27 cellular contexts compared by ENCODE assay signal in genomic region chrX:150037041-150037440, GRCh38.
DNase-seq lines count a peak whose midpoint lies in the region; ATAC-seq, FAIRE-seq and TF ChIP-seq lines count a peak whose summit lies in the region.
"Had no signal": no experiment of that assay in that cellular context is flagged by ENCODE, and none has a peak within 500 bp of the region (broad histone marks: within the 10 kb centered on the region; RNA-seq: fewer than 3 reads in every experiment).

No MANE protein-coding gene starts in this region.

- H2BK15ac ChIP-seq in mesendoderm (replicated peaks; ENCODE audit: low read depth): no peak overlapping the region

- H3K56ac ChIP-seq in mesendoderm (ENCODE audit: low read length): no peak overlapping the region

- H3K4me3 ChIP-seq in right lobe of liver: no peak overlapping the region
- H3K4me3 ChIP-seq in mesendoderm (ENCODE audit: low read length): no peak overlapping the region
- H3K4me3 ChIP-seq: adrenal gland, esophagus squamous epithelium, HAP-1, lung, thoracic aorta had no signal

- no peak overlapping the region for H3K18ac ChIP-seq in mesendoderm (ENCODE audit: low read length)

- H2BK5ac ChIP-seq in mesendoderm (ENCODE audit: low read length): no peak overlapping the region

- no peak overlapping the region for H2AK5ac ChIP-seq in mesendoderm (ENCODE audit: low read length)

- H3K36me3 ChIP-seq in right lobe of liver (no peaks in the 10 kb centered on the region), mesendoderm (ENCODE audit: control insufficient read depth, insufficient read depth, low read length) (no peaks in the 10 kb centered on the region)
- H3K36me3 ChIP-seq: adrenal gland, esophagus squamous epithelium, HAP-1, thoracic aorta had no signal

- no peaks in the 10 kb centered on the region for H3K9me3 ChIP-seq in right lobe of liver
- H3K9me3 ChIP-seq: adrenal gland, esophagus squamous epithelium, HAP-1, thoracic aorta had no signal

- no peak for TF ChIP-seq CTCF in right lobe of liver (IDR thresholded peaks at IDR 0.05)

- peak overlapping the region in 1 of 3 donors; percentile 8 for H3K27ac ChIP-seq in right lobe of liver
- no peak overlapping the region for H3K27ac ChIP-seq in mesendoderm (ENCODE audit: low read depth, low read length)
- H3K27ac ChIP-seq: adrenal gland, esophagus squamous epithelium, thoracic aorta had no signal

- TF ChIP-seq POLR2A in right lobe of liver (IDR thresholded peaks at IDR 0.05) (no peak), GM12891 (IDR thresholded peaks at IDR 0.05; ENCODE audit: low read depth, low read length) (no peak)

- H3K79me1 ChIP-seq in mesendoderm (ENCODE audit: low read length): no peaks in the 10 kb centered on the region

- no peak overlapping the region for H4K5ac ChIP-seq in mesendoderm (ENCODE audit: low read length)

- FAIRE-seq in GM12891 (lab: Jason Lieb, UNC): no peak
- FAIRE-seq: colon had no signal

- no peaks in the 10 kb centered on the region for H3K79me2 ChIP-seq in mesendoderm (ENCODE audit: control insufficient read depth, insufficient read depth, low read length)

- no peak overlapping the region for H3K4me2 ChIP-seq in mesendoderm (ENCODE audit: low read length)

- no peak overlapping the region for H3K23ac ChIP-seq in mesendoderm (ENCODE audit: low read length)

- H3K4ac ChIP-seq in mesendoderm (ENCODE audit: low read depth, low read length): no peak overlapping the region

- WGBS in right lobe of liver (ENCODE audit: insufficient coverage, low coverage, low lambda C conversion rate, missing lambda C conversion rate): 9% methylated on average over 2 of the region's 2 CpGs
- no CpG with 5 or more reads among the region's 2 CpGs for WGBS in mesendoderm (ENCODE audit: extremely low coverage, insufficient coverage, low lambda C conversion rate)

- H4K8ac ChIP-seq in mesendoderm (ENCODE audit: low read depth, low read length): no peak overlapping the region

- intact Hi-C loops in right lobe of liver (cut with DNase I): no loop called here

- H3K4me1 ChIP-seq in right lobe of liver (peaks cover 0 to 19% (median 4%) of the 10 kb centered on the region in 4 donors), mesendoderm (ENCODE audit: control insufficient read depth, low read depth, low read length) (no peaks in the 10 kb centered on the region)
- H3K4me1 ChIP-seq: HAP-1 had no signal

- no peak overlapping the region for H3K9ac ChIP-seq in mesendoderm (ENCODE audit: low read length)

- ATAC-seq in right lobe of liver: peak; percentile 34 to 78 (median 62)
- ATAC-seq: activated T-cell treated with anti-CD3 and anti-CD28 coated beads, Interleukin-2, amount 50 U/mL, for 72 hours; CD8-positive, alpha-beta T cell; Panc1; sciatic nerve had no signal

- H3K27me3 ChIP-seq in right lobe of liver (no peaks in the 10 kb centered on the region), mesendoderm (ENCODE audit: insufficient read depth, low read length, poor library complexity) (no peaks in the 10 kb centered on the region)
- H3K27me3 ChIP-seq: adrenal gland, esophagus squamous epithelium had no signal

- H2BK120ac ChIP-seq in mesendoderm (ENCODE audit: low read depth, low read length): no peak overlapping the region

- DNase-seq in EL (peak; percentile 44), M059J (ENCODE audit: low read depth) (peak; percentile 77), dermis blood vessel endothelial cell (peak; percentile 20), right lobe of liver (no peak), mesendoderm (no peak), AG08396 (ENCODE audit: low spot score) (no peak), GM12891 (ENCODE audit: insufficient read length, low spot score) (no peak)
- DNase-seq: activated CD4-positive, alpha-beta T cell treated with anti-CD3 and anti-CD28 coated beads, Interleukin-2, amount 10 ng/mL, durations not matched to agents 24 days and 14 days; activated naive CD4-positive, alpha-beta T cell treated with Interleukin-2 at 50 U/mL for 16 hours; activated T-cell treated with anti-CD3 and anti-CD28 coated beads, Interleukin-2, amount 50 U/mL, for 72 hours; adrenal gland; AML-193; CD8-positive, alpha-beta T cell; effector memory CD4-positive, alpha-beta T cell; esophagus squamous epithelium; islet precursor cell; MM.1S; NCI-H1436 treated with DMSO at 0.1 percent for 48 hours; NCI-H524 treated with DMSO at 0.1 percent for 48 hours; NK-92 treated with Interleukin-12 subunit alpha and Interleukin-12 subunit beta, amount 100 ng/mL, for 24 hours; stimulated activated naive CD4-positive, alpha-beta T cell treated with Interleukin-2 at 50 U/mL for 16 hours had no signal

TF ChIP-seq in GM12891, 5 proteins besides CTCF, POLR2A, EP300 and RAD21:
- no peak for TF ChIP-seq POU2F2 (IDR thresholded peaks at IDR 0.05; ENCODE audit: low read depth, low read length)
- no peak for TF ChIP-seq POLR2AphosphoS5 (IDR thresholded peaks at IDR 0.05; ENCODE audit: low read depth, low read length)
- no peak for TF ChIP-seq TAF1 (IDR thresholded peaks at IDR 0.05; ENCODE audit: low read depth, low read length)
- no peak for TF ChIP-seq PAX5 (IDR thresholded peaks at IDR 0.05; ENCODE audit: insufficient read depth, low read length, severe bottlenecking)
- no peak for TF ChIP-seq SPI1 (IDR thresholded peaks at IDR 0.05; ENCODE audit: low read depth, low read length)

Comparison
In these comparisons a context has a peak if more than half of its experiments do, and no peak if none do; other contexts are left out.
1. DNase-seq: peak in EL (single experiment), M059J (single experiment) and dermis blood vessel endothelial cell (single experiment); none in right lobe of liver (0 of 3), mesendoderm (single experiment), AG08396 (single experiment) and GM12891 (single experiment).